Comparison of ENCODE assay signal across 18 cellular contexts in genomic region chrX:11575332-11575731, GRCh38.
DNase-seq lines count a peak whose midpoint lies in the region; ATAC-seq, FAIRE-seq and TF ChIP-seq lines count a peak whose summit lies in the region.
"Had no signal": no experiment of that assay in that cellular context is flagged by ENCODE, and none has a peak within 500 bp of the region (broad histone marks: within the 10 kb centered on the region; RNA-seq: fewer than 3 reads in every experiment).

No MANE protein-coding gene starts in this region.

- no peaks in the 10 kb centered on the region for H3K27me3 ChIP-seq in neural progenitor cell

- intact Hi-C loops in kidney (cut with DNase I): no loop called here

- no peak for TF ChIP-seq CTCF in kidney (IDR thresholded peaks at IDR 0.05; ENCODE audit: borderline replicate concordance, extremely low read depth, insufficient read depth)
- TF ChIP-seq CTCF in neural progenitor cell (IDR thresholded peaks at IDR 0.05): no peak

- H3K4me1 ChIP-seq in kidney (ENCODE audit: control insufficient read depth in 1 of 2, insufficient read depth in 1 of 2, low read depth in 1 of 2, low read length in 2 of 2): no peaks in the 10 kb centered on the region
- no peaks in the 10 kb centered on the region for H3K4me1 ChIP-seq in neural progenitor cell
- H3K4me1 ChIP-seq: HAP-1 had no signal

- H3F3A ChIP-seq in neural progenitor cell (ENCODE audit: low read depth): no peaks in the 10 kb centered on the region

- H3K27ac Mint-ChIP-seq in neural progenitor cell: no peak overlapping the region
- H3K27ac Mint-ChIP-seq: B cell; CD4-positive, CD25-positive, alpha-beta regulatory T cell; CD8-positive, alpha-beta memory T cell had no signal

- H3K79me2 ChIP-seq in neural progenitor cell (ENCODE audit: low read depth): no peaks in the 10 kb centered on the region

- H2AFZ ChIP-seq in neural progenitor cell (replicated peaks): no peak overlapping the region
- H2AFZ ChIP-seq: GM23248 had no signal

- FAIRE-seq in kidney (lab: Jason Lieb, UNC): peak; percentile 13
- FAIRE-seq: G401.6, GM18507 had no signal

- H3K36me3 ChIP-seq in kidney (ENCODE audit: control insufficient read depth in 1 of 2, insufficient read depth in 2 of 2, low read length in 2 of 2) (no peaks in the 10 kb centered on the region), neural progenitor cell (no peaks in the 10 kb centered on the region)
- H3K36me3 ChIP-seq: BLaER1 treated with 17β-estradiol and CSF1 and Interleukin-3, amounts not matched to agents 10 nM and 100 nM; HAP-1 had no signal

- peak; percentile 56 for ATAC-seq in GM18867 (IDR thresholded peaks at IDR 0.05; ENCODE audit: unreplicated experiment)
- peak; percentile 44 for ATAC-seq in HG03354 (IDR thresholded peaks at IDR 0.05; ENCODE audit: poor library complexity, severe bottlenecking, unreplicated experiment)

- no peak overlapping the region for H3K4me3 Mint-ChIP-seq in neural progenitor cell
- H3K4me3 Mint-ChIP-seq: B cell; CD4-positive, CD25-positive, alpha-beta regulatory T cell; CD8-positive, alpha-beta memory T cell had no signal

- H3K4me2 ChIP-seq in neural progenitor cell: no peak overlapping the region
- H3K4me2 ChIP-seq: BLaER1 treated with 17β-estradiol and CSF1 and Interleukin-3, amounts not matched to agents 10 nM and 100 nM had no signal

- H3K4me1 Mint-ChIP-seq in neural progenitor cell: no peaks in the 10 kb centered on the region
- H3K4me1 Mint-ChIP-seq: CD4-positive, CD25-positive, alpha-beta regulatory T cell had no signal

- peaks cover 5% of the 10 kb centered on the region for H3K9me3 Mint-ChIP-seq in neural progenitor cell
- H3K9me3 Mint-ChIP-seq: CD4-positive, CD25-positive, alpha-beta regulatory T cell had no signal

- H3K4me3 ChIP-seq in kidney (ENCODE audit: low read length in 2 of 2) (no peak overlapping the region), neural progenitor cell (no peak overlapping the region)
- H3K4me3 ChIP-seq: BLaER1 treated with 17β-estradiol and CSF1 and Interleukin-3, amounts not matched to agents 10 nM and 100 nM; GM23248; HAP-1 had no signal

- no peak overlapping the region for H3K9ac ChIP-seq in kidney (ENCODE audit: low read length in 2 of 2)
- H3K9ac ChIP-seq in neural progenitor cell: no peak overlapping the region
- H3K9ac ChIP-seq: BLaER1 treated with 17β-estradiol and CSF1 and Interleukin-3, amounts not matched to agents 10 nM and 100 nM; GM23248 had no signal

- no peaks in the 10 kb centered on the region for H3K36me3 Mint-ChIP-seq in neural progenitor cell
- H3K36me3 Mint-ChIP-seq: CD4-positive, CD25-positive, alpha-beta regulatory T cell; CD8-positive, alpha-beta memory T cell had no signal

- H3K27me3 Mint-ChIP-seq in neural progenitor cell (ENCODE audit: insufficient read depth, low read depth): no peaks in the 10 kb centered on the region

- no peak for DNase-seq in kidney
- DNase-seq in middle frontal gyrus (ENCODE audit: extremely low spot score, low spot score): no peak
- DNase-seq in OCI-M1 (lab: John Stamatoyannopoulos, UW): no peak
- no peak for DNase-seq in neural progenitor cell (ENCODE audit: low spot score)
- DNase-seq: CD4-positive, CD25-positive, alpha-beta regulatory T cell; CD8-positive, alpha-beta memory T cell; COR-L47; DMS 273 treated with DMSO at 0.1 percent for 48 hours; DMS53; GM23248 had no signal

- H3K9me3 ChIP-seq in kidney (ENCODE audit: control insufficient read depth in 1 of 2, low read length in 2 of 2): no peaks in the 10 kb centered on the region
- no peaks in the 10 kb centered on the region for H3K9me3 ChIP-seq in neural progenitor cell (ENCODE audit: low read depth)
- H3K9me3 ChIP-seq: HAP-1 had no signal

- no peak overlapping the region for H3K27ac ChIP-seq in kidney (ENCODE audit: low read depth in 2 of 2, low read length in 2 of 2)
- H3K27ac ChIP-seq in neural progenitor cell: no peak overlapping the region
- H3K27ac ChIP-seq: BLaER1 treated with 17β-estradiol and CSF1 and Interleukin-3, amounts not matched to agents 10 nM and 100 nM; GM23248; HL-60 had no signal

- H4K20me1 ChIP-seq in neural progenitor cell (ENCODE audit: low read depth): no peaks in the 10 kb centered on the region
- H4K20me1 ChIP-seq: BLaER1 treated with 17β-estradiol and CSF1 and Interleukin-3, amounts not matched to agents 10 nM and 100 nM had no signal
